ENCODE assay signal across 26 cellular contexts in the genomic region with DNA sequence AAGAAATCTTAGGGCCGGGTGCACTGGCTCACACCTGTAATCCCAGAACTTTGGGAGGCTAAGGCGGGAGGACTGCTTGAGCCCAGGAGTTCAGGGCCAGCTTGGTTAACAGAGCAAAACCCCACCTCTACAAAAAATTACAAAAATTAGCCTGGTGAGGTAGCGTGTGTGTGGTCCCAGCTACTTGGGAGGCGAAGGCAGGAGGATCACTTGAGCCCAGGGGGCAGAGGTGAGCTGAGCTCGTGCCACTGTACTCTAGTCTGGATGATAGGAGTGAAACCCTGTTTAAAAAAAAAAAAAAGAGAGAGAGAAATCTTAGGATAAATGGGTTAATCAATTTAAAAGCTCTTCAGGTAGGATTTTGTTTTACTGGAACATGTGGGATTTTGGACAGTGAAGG. TPM values are rescaled to one million over a fixed set of nuclear protein-coding genes. Genes with fewer than 3 reads are reported as not detected.
DNase-seq lines count a peak whose midpoint lies in the region; ATAC-seq, FAIRE-seq and TF ChIP-seq lines count a peak whose summit lies in the region.
"Had no signal": no experiment of that assay in that cellular context is flagged by ENCODE, and none has a peak within 500 bp of the region (broad histone marks: within the 10 kb centered on the region; RNA-seq: fewer than 3 reads in every experiment).

No MANE protein-coding gene starts in this region.

- H3K4me1 ChIP-seq in GM23338 (ENCODE audit: insufficient read depth): peaks cover 33% of the 10 kb centered on the region
- H3K4me1 ChIP-seq in HUES64 (ENCODE audit: insufficient read depth, low read length): peaks cover 65% of the 10 kb centered on the region
- H3K4me1 ChIP-seq in endodermal cell (ENCODE audit: control insufficient read depth, insufficient read depth, low read length): peaks cover 19% of the 10 kb centered on the region
- H3K4me1 ChIP-seq in mesendoderm (ENCODE audit: control insufficient read depth, low read depth, low read length): peaks cover 12% of the 10 kb centered on the region
- no peaks in the 10 kb centered on the region for H3K4me1 ChIP-seq in pancreas
- no peaks in the 10 kb centered on the region for H3K4me1 ChIP-seq in naive thymus-derived CD4-positive, alpha-beta T cell (ENCODE audit: control insufficient read depth in 2 of 2, insufficient read depth in 2 of 2, low read length in 2 of 2)
- H3K4me1 ChIP-seq: BLaER1 treated with 17β-estradiol and CSF1 and Interleukin-3, amounts not matched to agents 10 nM and 100 nM had no signal

- no peaks in the 10 kb centered on the region for H3K9me3 ChIP-seq in HUES64 (ENCODE audit: insufficient read depth, low read depth, low read length)
- no peaks in the 10 kb centered on the region for H3K9me3 ChIP-seq in endodermal cell (ENCODE audit: control insufficient read depth, low read length)
- no peaks in the 10 kb centered on the region for H3K9me3 ChIP-seq in pancreas
- no peaks in the 10 kb centered on the region for H3K9me3 ChIP-seq in naive thymus-derived CD4-positive, alpha-beta T cell (ENCODE audit: control insufficient read depth in 2 of 3, low read length in 3 of 3)
- H3K9me3 ChIP-seq: BLaER1 treated with 17β-estradiol and CSF1 and Interleukin-3, amounts not matched to agents 10 nM and 100 nM had no signal

- no peak overlapping the region for H4K5ac ChIP-seq in mesendoderm (ENCODE audit: low read length)

- peak; percentile 35 to 39; a peak in 2 of 4 replicates for TF ChIP-seq CTCF in GM23338 (conservative IDR thresholded peaks at IDR 0.05; ENCODE audit: low read depth in 2 of 2)
- peak; percentile 62 for TF ChIP-seq CTCF in endodermal cell (conservative IDR thresholded peaks at IDR 0.05)
- no peak for TF ChIP-seq CTCF in pancreas (IDR thresholded peaks at IDR 0.05)

- intact Hi-C loops in pancreas (cut with DNase I): no loop called here
- intact Hi-C loops in naive thymus-derived CD4-positive, alpha-beta T cell (cut with micrococcal nuclease): loop anchor here in 1 of 2 donors (5.0 kb wide), 1 partner anchor 52 kb away; no protein-coding TSS in a partner anchor

- H3K27ac Mint-ChIP-seq in GM23338 (peak overlapping the region; percentile 79), endodermal cell (no peak overlapping the region)
- H3K27ac Mint-ChIP-seq in naive thymus-derived CD4-positive, alpha-beta T cell: no peak overlapping the region
- H3K27ac Mint-ChIP-seq: B cell; CD4-positive, CD25-positive, alpha-beta regulatory T cell; IgD-negative memory B cell had no signal

- peaks cover 57% of the 10 kb centered on the region for H3K4me1 Mint-ChIP-seq in GM23338
- peaks cover 41% of the 10 kb centered on the region for H3K4me1 Mint-ChIP-seq in endodermal cell
- no peaks in the 10 kb centered on the region for H3K4me1 Mint-ChIP-seq in naive thymus-derived CD4-positive, alpha-beta T cell
- H3K4me1 Mint-ChIP-seq: B cell; CD8-positive, alpha-beta memory T cell had no signal

- no peak overlapping the region for H4K8ac ChIP-seq in mesendoderm (ENCODE audit: low read depth, low read length)

- H3K36me3 ChIP-seq in GM23338 (ENCODE audit: insufficient read depth): no peaks in the 10 kb centered on the region
- H3K36me3 ChIP-seq in HUES64 (ENCODE audit: insufficient read depth, low read length): no peaks in the 10 kb centered on the region
- no peaks in the 10 kb centered on the region for H3K36me3 ChIP-seq in endodermal cell (ENCODE audit: control insufficient read depth, insufficient read depth, low read length)
- no peaks in the 10 kb centered on the region for H3K36me3 ChIP-seq in mesendoderm (ENCODE audit: control insufficient read depth, insufficient read depth, low read length)
- H3K36me3 ChIP-seq in pancreas: no peaks in the 10 kb centered on the region
- no peaks in the 10 kb centered on the region for H3K36me3 ChIP-seq in naive thymus-derived CD4-positive, alpha-beta T cell (ENCODE audit: control insufficient read depth in 2 of 3, insufficient read depth in 3 of 3, low read length in 3 of 3)
- H3K36me3 ChIP-seq: BLaER1 treated with 17β-estradiol and CSF1 and Interleukin-3, amounts not matched to agents 10 nM and 100 nM had no signal

- no peak overlapping the region for H2AFZ ChIP-seq in GM23338
- H2AFZ ChIP-seq: GM23248 had no signal

- H3K36me3 Mint-ChIP-seq in GM23338 (ENCODE audit: low read depth) (peaks cover 2% of the 10 kb centered on the region; the same call in 2 of the 3 replicates), endodermal cell (ENCODE audit: low read depth) (no peaks in the 10 kb centered on the region)
- H3K36me3 Mint-ChIP-seq in naive thymus-derived CD4-positive, alpha-beta T cell: peaks cover 0 to 4% (median 0%) of the 10 kb centered on the region in 5 donors
- H3K36me3 Mint-ChIP-seq: CD4-positive, CD25-positive, alpha-beta regulatory T cell; CD8-positive, alpha-beta memory T cell had no signal

- H3K4me3 Mint-ChIP-seq in GM23338: peak overlapping the region; percentile 10; the same call in 1 of the 3 replicates
- no peak overlapping the region for H3K4me3 Mint-ChIP-seq in endodermal cell
- no peak overlapping the region for H3K4me3 Mint-ChIP-seq in naive thymus-derived CD4-positive, alpha-beta T cell
- H3K4me3 Mint-ChIP-seq: B cell; CD4-positive, CD25-positive, alpha-beta regulatory T cell; CD8-positive, alpha-beta memory T cell; IgD-negative memory B cell had no signal

- peak overlapping the region; percentile 97 for H3K18ac ChIP-seq in mesendoderm (ENCODE audit: low read length)

- POLR2A ChIA-PET in naive thymus-derived CD4-positive, alpha-beta T cell (lab: Charles Lee): no interaction called here

- CTCF ChIA-PET in naive thymus-derived CD4-positive, alpha-beta T cell (lab: Charles Lee): no interaction called here

- ATAC-seq in GM23338: peak; percentile 71
- no peak for ATAC-seq in pancreas
- no peak for ATAC-seq in HG02852 (IDR thresholded peaks at IDR 0.05; ENCODE audit: unreplicated experiment)
- no peak for ATAC-seq in naive thymus-derived CD4-positive, alpha-beta T cell
- ATAC-seq: HepG2 had no signal

- peak overlapping the region; percentile 8 for H2BK120ac ChIP-seq in mesendoderm (ENCODE audit: low read depth, low read length)

- H3K4me3 ChIP-seq in GM23338 (no peak overlapping the region), HUES64 (ENCODE audit: low read length) (no peak overlapping the region), endodermal cell (ENCODE audit: low read length) (no peak overlapping the region), mesendoderm (ENCODE audit: low read length) (no peak overlapping the region), pancreas (no peak overlapping the region)
- H3K4me3 ChIP-seq in naive thymus-derived CD4-positive, alpha-beta T cell (ENCODE audit: low read length): no peak overlapping the region
- H3K4me3 ChIP-seq: BLaER1 treated with 17β-estradiol and CSF1 and Interleukin-3, amounts not matched to agents 10 nM and 100 nM; GM23248 had no signal

- H3K4me2 ChIP-seq in GM23338 (peak overlapping the region; percentile 3), mesendoderm (ENCODE audit: low read length) (no peak overlapping the region)
- H3K4me2 ChIP-seq: BLaER1 treated with 17β-estradiol and CSF1 and Interleukin-3, amounts not matched to agents 10 nM and 100 nM had no signal

- H3K9ac ChIP-seq in HUES64 (ENCODE audit: low read depth, low read length) (no peak overlapping the region), endodermal cell (ENCODE audit: extremely low read depth, low read length, poor library complexity, severe bottlenecking) (no peak overlapping the region), mesendoderm (ENCODE audit: low read length) (no peak overlapping the region)
- H3K9ac ChIP-seq: BLaER1 treated with 17β-estradiol and CSF1 and Interleukin-3, amounts not matched to agents 10 nM and 100 nM; GM23248 had no signal

- no peaks in the 10 kb centered on the region; the same call in 1 of the 2 replicates for H3K9me2 ChIP-seq in GM23338 (ENCODE audit: insufficient read depth)

- peak overlapping the region; percentile 76 for H2BK15ac ChIP-seq in mesendoderm (replicated peaks; ENCODE audit: low read depth)

- H2AK5ac ChIP-seq in mesendoderm (ENCODE audit: low read length): no peak overlapping the region

- H3K27me3 Mint-ChIP-seq in GM23338 (ENCODE audit: insufficient read depth, low read depth, poor library complexity) (no peaks in the 10 kb centered on the region), endodermal cell (ENCODE audit: insufficient read depth) (no peaks in the 10 kb centered on the region)
- peaks cover 0 to 27% (median 4%) of the 10 kb centered on the region in 5 donors for H3K27me3 Mint-ChIP-seq in naive thymus-derived CD4-positive, alpha-beta T cell
- H3K27me3 Mint-ChIP-seq: B cell; CD4-positive, CD25-positive, alpha-beta regulatory T cell; IgD-negative memory B cell had no signal

- H2BK5ac ChIP-seq in mesendoderm (ENCODE audit: low read length): no peak overlapping the region

- H3K9me3 Mint-ChIP-seq in GM23338 (no peaks in the 10 kb centered on the region; the same call in 2 of the 3 replicates), endodermal cell (peaks cover 1% of the 10 kb centered on the region)
- no peaks in the 10 kb centered on the region for H3K9me3 Mint-ChIP-seq in naive thymus-derived CD4-positive, alpha-beta T cell
- H3K9me3 Mint-ChIP-seq: CD4-positive, CD25-positive, alpha-beta regulatory T cell; CD8-positive, alpha-beta memory T cell had no signal

- H3K4ac ChIP-seq in mesendoderm (ENCODE audit: low read depth, low read length): no peak overlapping the region

- H3K56ac ChIP-seq in mesendoderm (ENCODE audit: low read length): no peak overlapping the region

- DNase-seq in GM23338 (ENCODE audit: low spot score) (peak; percentile 45), endodermal cell (peak; percentile 71), mesendoderm (peak; percentile 40), pancreas (no peak), NOMO-1 treated with dmso at 0.1 percent for 144 hours (lab: John Stamatoyannopoulos, UW; ENCODE audit: unreplicated experiment) (no peak)
- no peak for DNase-seq in naive thymus-derived CD4-positive, alpha-beta T cell
- DNase-seq: CD4-positive, CD25-positive, alpha-beta regulatory T cell; CD8-positive, alpha-beta memory T cell; COR-L47; DMS 273 treated with DMSO at 0.1 percent for 48 hours; DMS53; DND-41; EL; GM23248; H7; KBM-7 had no signal

- H3K79me2 ChIP-seq in GM23338 (replicated peaks; ENCODE audit: insufficient read depth) (no peaks in the 10 kb centered on the region), mesendoderm (ENCODE audit: control insufficient read depth, insufficient read depth, low read length) (no peaks in the 10 kb centered on the region)

- 64% methylated on average over 5 of the region's 5 CpGs for WGBS in HUES64
- WGBS in endodermal cell (ENCODE audit: insufficient coverage in 1 of 2, insufficient read length in 1 of 2), 2 experiments: 71 to 79% methylated on average over 4 to 5 of the region's 5 CpGs
- no CpG with 5 or more reads among the region's 5 CpGs for WGBS in mesendoderm (ENCODE audit: extremely low coverage, insufficient coverage, low lambda C conversion rate)
- 76 to 77% methylated on average over 5 of the region's 5 CpGs for WGBS in pancreas, 2 donors

- FAIRE-seq in pancreas (lab: Jason Lieb, UNC): no peak
- FAIRE-seq: G401.6, GM12891, GM19239, HepG2 had no signal

- no peaks in the 10 kb centered on the region for H4K20me1 ChIP-seq in GM23338 (replicated peaks; ENCODE audit: insufficient read depth)
- H4K20me1 ChIP-seq: BLaER1 treated with 17β-estradiol and CSF1 and Interleukin-3, amounts not matched to agents 10 nM and 100 nM had no signal

- peak overlapping the region; percentile 27 for H3K27ac ChIP-seq in GM23338 (ENCODE audit: low read depth)
- peak overlapping the region; percentile 76 for H3K27ac ChIP-seq in HUES64 (ENCODE audit: low read depth, low read length)
- H3K27ac ChIP-seq in endodermal cell (ENCODE audit: low read depth, low read length): no peak overlapping the region
- peak overlapping the region; percentile 7 for H3K27ac ChIP-seq in mesendoderm (ENCODE audit: low read depth, low read length)
- no peak overlapping the region for H3K27ac ChIP-seq in pancreas
- H3K27ac ChIP-seq in naive thymus-derived CD4-positive, alpha-beta T cell (ENCODE audit: low read depth, low read length): no peak overlapping the region
- H3K27ac ChIP-seq: BLaER1 treated with 17β-estradiol and CSF1 and Interleukin-3, amounts not matched to agents 10 nM and 100 nM; GM23248; HL-60 had no signal

- no peaks in the 10 kb centered on the region for H3K79me1 ChIP-seq in mesendoderm (ENCODE audit: low read length)

- no peaks in the 10 kb centered on the region for H3F3A ChIP-seq in GM23338 (replicated peaks; ENCODE audit: low read depth)

- no peaks in the 10 kb centered on the region for H3K27me3 ChIP-seq in GM23338 (ENCODE audit: insufficient read depth)
- no peaks in the 10 kb centered on the region for H3K27me3 ChIP-seq in HUES64 (ENCODE audit: insufficient read depth, low read length)
- no peaks in the 10 kb centered on the region for H3K27me3 ChIP-seq in endodermal cell (ENCODE audit: control insufficient read depth, insufficient read depth, low read length, poor library complexity, severe bottlenecking)
- no peaks in the 10 kb centered on the region for H3K27me3 ChIP-seq in mesendoderm (ENCODE audit: insufficient read depth, low read length, poor library complexity)
- no peaks in the 10 kb centered on the region for H3K27me3 ChIP-seq in pancreas
- no peaks in the 10 kb centered on the region for H3K27me3 ChIP-seq in naive thymus-derived CD4-positive, alpha-beta T cell (ENCODE audit: control insufficient read depth in 2 of 2, insufficient read depth in 2 of 2, low read length in 2 of 2)
- H3K27me3 ChIP-seq: BLaER1 treated with 17β-estradiol and CSF1 and Interleukin-3, amounts not matched to agents 10 nM and 100 nM had no signal

- no peak overlapping the region for H3K23ac ChIP-seq in mesendoderm (ENCODE audit: low read length)

RNA-seq across cellular contexts. Expression of a gene that starts 31.2 kb away (rescaled TPM):
- total RNA-seq in GM23338 (2014; rRNA removed; shearing (Covaris generic)): 82.5 and 98.2 TPM in 2 replicates
- 420 and 428 TPM in 2 replicates for polyA plus RNA-seq in GM23338 (2016; fragmentation: Nextera tagmentation; extraction: Ambion mirVana)
- 152 TPM for polyA plus RNA-seq in HUES64 (2013, experiment 1 of 2)
- polyA plus RNA-seq in HUES64 (2013, experiment 2 of 2): 135 TPM
- total RNA-seq in endodermal cell: 10 to 100 TPM; 70.9 to 74.2 TPM
- 106 TPM for polyA plus RNA-seq in endodermal cell (2013, experiment 1 of 2)
- polyA plus RNA-seq in endodermal cell (2013, experiment 2 of 2): 80.4 TPM
- 191 TPM for polyA plus RNA-seq in mesendoderm (2013, experiment 1 of 2)
- polyA plus RNA-seq in mesendoderm (2013, experiment 2 of 2): 190 TPM
- 10 to 100 TPM; 23.9 to 47.9 (median 29.8) TPM for total RNA-seq in pancreas
- 10 to 100 TPM; 37.8 to 78.8 TPM for polyA plus RNA-seq in pancreas
- total RNA-seq in naive thymus-derived CD4-positive, alpha-beta T cell: 100 to 1,000 TPM in 3 of 5 experiments, 10 to 100 TPM in 2; 54.7 to 219 (median 116) TPM
- 100 to 1,000 TPM; 115 to 134 TPM for polyA plus RNA-seq in naive thymus-derived CD4-positive, alpha-beta T cell

Comparison
In these comparisons a context has a peak if more than half of its experiments do, and no peak if none do; other contexts are left out.
1. DNase-seq: peak in GM23338 (single experiment), endodermal cell (single experiment) and mesendoderm (single experiment); none in pancreas (0 of 6), naive thymus-derived CD4-positive, alpha-beta T cell (0 of 9) and NOMO-1 treated with dmso at 0.1 percent for 144 hours (single experiment).
2. H3K27ac ChIP-seq: peak in GM23338 (single experiment), HUES64 (single experiment) and mesendoderm (single experiment); none in endodermal cell (single experiment), pancreas (0 of 4) and naive thymus-derived CD4-positive, alpha-beta T cell (single experiment).
3. CTCF ChIP-seq: peak in GM23338 (2 of 2) and endodermal cell (single experiment); none in pancreas (0 of 4).